ENCODE assay signal across 8 cellular contexts in genomic region chr2:70124983-70125480, GRCh38. TPM values are rescaled to one million over a fixed set of nuclear protein-coding genes. Genes with fewer than 3 reads are reported as not detected.
DNase-seq lines count a peak whose midpoint lies in the region; ATAC-seq and TF ChIP-seq lines count a peak whose summit lies in the region.

No MANE protein-coding gene starts in this region.

- peak overlapping the region; percentile 99 for H3K27ac ChIP-seq in HL-60 (replicated peaks)

- intact Hi-C loops in left ventricle myocardium superior (cut with micrococcal nuclease) = no loop called here
- intact Hi-C loops in posterior vena cava (cut with DNase I) = loop anchor here (5.0 to 10.0 kb wide), 2 partner anchors 38 to 350 kb away; partner anchors contain the start of gene PCBP1 (in 2 of the 2)

- no peak for TF ChIP-seq CTCF in HL-60 (IDR thresholded peaks at IDR 0.05; ENCODE audit: insufficient read depth, low read length)

- H3K27me3 ChIP-seq in HL-60 (ENCODE audit: insufficient read depth, poor library complexity, severe bottlenecking) = no peaks in the 10 kb centered on the region

- H3K4me3 ChIP-seq in HL-60 (replicated peaks; ENCODE audit: insufficient read depth, low read length) = peak overlapping the region; percentile 8

- peak; percentile 45 for TF ChIP-seq POLR2A in GM10847 (IDR thresholded peaks at IDR 0.05; ENCODE audit: extremely low read depth, insufficient read length)

- ATAC-seq in left ventricle myocardium superior (peak; percentile 64), HG02852 (IDR thresholded peaks at IDR 0.05; ENCODE audit: unreplicated experiment) (no peak), HG03135 (IDR thresholded peaks at IDR 0.05; ENCODE audit: unreplicated experiment) (no peak)

- DNase-seq in HL-60 (ENCODE audit: low read depth in 1 of 2, low spot score in 1 of 2) (peak; percentile 60 to 69), SK-N-DZ (ENCODE audit: low spot score) (peak; percentile 85), amniotic epithelial cell (ENCODE audit: low read depth) (peak; percentile 32), left ventricle myocardium superior (peak; percentile 81), posterior vena cava (ENCODE audit: low spot score) (peak; percentile 90)

RNA-seq across cellular contexts. Expression of gene PCBP1, which starts 37.8 kb away (rescaled TPM):
- 43.7 and 50.5 TPM in 2 replicates for polyA plus RNA-seq in SK-N-DZ (2014; cell fraction: cytosol; rRNA removed)
- 25.4 and 55.6 TPM in 2 replicates for polyA plus RNA-seq in SK-N-DZ (2014; cell fraction: nucleus; rRNA removed)
- total RNA-seq in left ventricle myocardium superior (211 TPM), posterior vena cava (100 to 1,000 TPM; 238 to 269 TPM)

Comparison
In these comparisons a context has a peak if more than half of its experiments do, and no peak if none do; other contexts are left out.
1. DNase-seq: peak in every context shown above with its lines; median percentile 90 in posterior vena cava; 85 in SK-N-DZ; 81 in left ventricle myocardium superior; 64 in HL-60; 32 in amniotic epithelial cell.